In genomic region chr2:96847586-96847985, GRCh38 we compare ENCODE assay signal across 1 cellular context.
TF ChIP-seq lines count a peak whose summit lies in the region.

No MANE protein-coding gene starts in this region.

TF ChIP-seq in H1, 55 proteins besides CTCF, POLR2A, EP300 and RAD21:
- no peak for TF ChIP-seq RFX5 (IDR thresholded peaks at IDR 0.05; ENCODE audit: borderline replicate concordance, low read depth, low read length)
- TF ChIP-seq, protein P1, sequence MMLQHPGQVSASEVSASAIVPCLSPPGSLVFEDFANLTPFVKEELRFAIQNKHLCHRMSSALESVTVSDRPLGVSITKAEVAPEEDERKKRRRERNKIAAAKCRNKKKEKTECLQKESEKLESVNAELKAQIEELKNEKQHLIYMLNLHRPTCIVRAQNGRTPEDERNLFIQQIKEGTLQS (IDR thresholded peaks at IDR 0.05; ENCODE audit: insufficient read depth, low read depth, low read length), result no peak
- TF ChIP-seq TCF12 (IDR thresholded peaks at IDR 0.05; ENCODE audit: low read depth, low read length), result no peak
- no peak for TF ChIP-seq EZH2 (IDR thresholded peaks at IDR 0.05; ENCODE audit: low read depth, low read length, severe bottlenecking)
- TF ChIP-seq ZNF274 (IDR thresholded peaks at IDR 0.05; ENCODE audit: borderline replicate concordance, extremely low read depth, low read length), result no peak
- no peak for TF ChIP-seq CBX5 (IDR thresholded peaks at IDR 0.05; ENCODE audit: low read depth, low read length)
